1 cellular context compared by ENCODE assay signal in the genomic region with DNA sequence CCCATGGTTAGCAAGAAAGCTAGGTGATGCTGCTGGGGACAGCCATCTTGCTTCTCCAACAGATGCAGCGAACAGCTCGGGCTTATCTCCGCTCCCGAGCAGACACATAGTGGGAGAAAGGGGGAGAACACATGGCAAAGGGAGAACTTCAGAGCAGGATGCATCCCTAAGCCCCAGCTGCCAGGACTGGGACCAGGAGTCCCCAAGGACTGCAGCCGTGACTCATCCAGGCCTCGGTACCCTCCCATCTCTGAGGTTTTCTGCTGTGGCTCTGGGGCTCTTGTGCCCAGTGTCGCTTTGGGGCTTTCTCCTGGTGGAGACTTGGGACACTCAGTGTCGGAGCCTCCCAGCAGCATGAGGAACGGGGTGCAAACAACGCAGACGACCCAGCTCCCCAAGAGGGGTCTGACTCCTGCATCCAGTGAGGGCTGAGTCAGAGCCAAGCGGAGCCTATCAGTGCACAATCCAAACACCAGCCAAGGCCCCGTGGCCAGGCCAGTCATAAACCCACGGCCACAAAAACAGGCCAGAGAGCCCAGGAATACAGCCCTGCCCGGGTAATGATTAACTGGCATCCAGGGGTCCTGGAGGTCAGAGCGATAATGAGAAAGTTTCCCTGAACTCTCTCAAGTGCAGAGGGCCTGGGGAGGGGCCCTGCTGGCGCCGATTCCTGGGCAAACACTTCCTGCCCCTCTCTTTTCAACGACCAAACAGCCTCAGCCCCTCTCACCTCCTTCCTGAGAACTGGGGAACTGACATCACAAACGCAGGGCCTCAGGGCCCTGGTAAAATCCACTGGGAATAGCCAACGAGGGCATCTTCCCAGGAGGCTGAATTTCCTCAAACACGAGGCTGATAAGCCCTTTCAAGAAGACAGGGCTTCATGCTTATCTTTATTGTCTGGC.
TF ChIP-seq lines count a peak whose summit lies in the region.

No MANE protein-coding gene starts in this region.

TF ChIP-seq in HepG2, 621 proteins besides CTCF, POLR2A, EP300 and RAD21 (continued from another document and continues in another):
- TF ChIP-seq, protein P1, sequence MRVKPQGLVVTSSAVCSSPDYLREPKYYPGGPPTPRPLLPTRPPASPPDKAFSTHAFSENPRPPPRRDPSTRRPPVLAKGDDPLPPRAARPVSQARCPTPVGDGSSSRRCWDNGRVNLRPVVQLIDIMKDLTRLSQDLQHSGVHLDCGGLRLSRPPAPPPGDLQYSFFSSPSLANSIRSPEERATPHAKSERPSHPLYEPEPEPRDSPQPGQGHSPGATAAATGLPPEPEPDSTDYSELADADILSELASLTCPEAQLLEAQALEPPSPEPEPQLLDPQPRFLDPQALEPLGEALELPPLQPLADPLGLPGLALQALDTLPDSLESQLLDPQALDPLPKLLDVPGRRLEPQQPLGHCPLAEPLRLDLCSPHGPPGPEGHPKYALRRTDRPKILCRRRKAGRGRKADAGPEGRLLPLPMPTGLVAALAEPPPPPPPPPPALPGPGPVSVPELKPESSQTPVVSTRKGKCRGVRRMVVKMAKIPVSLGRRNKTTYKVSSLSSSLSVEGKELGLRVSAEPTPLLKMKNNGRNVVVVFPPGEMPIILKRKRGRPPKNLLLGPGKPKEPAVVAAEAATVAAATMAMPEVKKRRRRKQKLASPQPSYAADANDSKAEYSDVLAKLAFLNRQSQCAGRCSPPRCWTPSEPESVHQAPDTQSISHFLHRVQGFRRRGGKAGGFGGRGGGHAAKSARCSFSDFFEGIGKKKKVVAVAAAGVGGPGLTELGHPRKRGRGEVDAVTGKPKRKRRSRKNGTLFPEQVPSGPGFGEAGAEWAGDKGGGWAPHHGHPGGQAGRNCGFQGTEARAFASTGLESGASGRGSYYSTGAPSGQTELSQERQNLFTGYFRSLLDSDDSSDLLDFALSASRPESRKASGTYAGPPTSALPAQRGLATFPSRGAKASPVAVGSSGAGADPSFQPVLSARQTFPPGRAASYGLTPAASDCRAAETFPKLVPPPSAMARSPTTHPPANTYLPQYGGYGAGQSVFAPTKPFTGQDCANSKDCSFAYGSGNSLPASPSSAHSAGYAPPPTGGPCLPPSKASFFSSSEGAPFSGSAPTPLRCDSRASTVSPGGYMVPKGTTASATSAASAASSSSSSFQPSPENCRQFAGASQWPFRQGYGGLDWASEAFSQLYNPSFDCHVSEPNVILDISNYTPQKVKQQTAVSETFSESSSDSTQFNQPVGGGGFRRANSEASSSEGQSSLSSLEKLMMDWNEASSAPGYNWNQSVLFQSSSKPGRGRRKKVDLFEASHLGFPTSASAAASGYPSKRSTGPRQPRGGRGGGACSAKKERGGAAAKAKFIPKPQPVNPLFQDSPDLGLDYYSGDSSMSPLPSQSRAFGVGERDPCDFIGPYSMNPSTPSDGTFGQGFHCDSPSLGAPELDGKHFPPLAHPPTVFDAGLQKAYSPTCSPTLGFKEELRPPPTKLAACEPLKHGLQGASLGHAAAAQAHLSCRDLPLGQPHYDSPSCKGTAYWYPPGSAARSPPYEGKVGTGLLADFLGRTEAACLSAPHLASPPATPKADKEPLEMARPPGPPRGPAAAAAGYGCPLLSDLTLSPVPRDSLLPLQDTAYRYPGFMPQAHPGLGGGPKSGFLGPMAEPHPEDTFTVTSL (CRISPR knock-in tag; IDR thresholded peaks at IDR 0.05; ENCODE audit: borderline replicate concordance), result peak; percentile 88; the same call in 1 of the 2 replicates
- TF ChIP-seq HNRNPL (IDR thresholded peaks at IDR 0.05; ENCODE audit: low read depth, low read length), result no peak
- TF ChIP-seq, protein P2, sequence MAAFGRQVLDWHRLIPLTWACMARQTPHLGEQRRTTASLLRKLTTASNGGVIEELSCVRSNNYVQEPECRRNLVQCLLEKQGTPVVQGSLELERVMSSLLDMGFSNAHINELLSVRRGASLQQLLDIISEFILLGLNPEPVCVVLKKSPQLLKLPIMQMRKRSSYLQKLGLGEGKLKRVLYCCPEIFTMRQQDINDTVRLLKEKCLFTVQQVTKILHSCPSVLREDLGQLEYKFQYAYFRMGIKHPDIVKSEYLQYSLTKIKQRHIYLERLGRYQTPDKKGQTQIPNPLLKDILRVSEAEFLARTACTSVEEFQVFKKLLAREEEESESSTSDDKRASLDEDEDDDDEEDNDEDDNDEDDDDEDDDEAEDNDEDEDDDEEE (CRISPR knock-in tag; IDR thresholded peaks at IDR 0.05), result no peak
- TF ChIP-seq HDAC6 (IDR thresholded peaks at IDR 0.05; ENCODE audit: low read depth, low read length), result no peak
- no peak for TF ChIP-seq SRSF4 (IDR thresholded peaks at IDR 0.05; ENCODE audit: low read depth, low read length, poor library complexity, severe bottlenecking)
- TF ChIP-seq, protein P3, sequence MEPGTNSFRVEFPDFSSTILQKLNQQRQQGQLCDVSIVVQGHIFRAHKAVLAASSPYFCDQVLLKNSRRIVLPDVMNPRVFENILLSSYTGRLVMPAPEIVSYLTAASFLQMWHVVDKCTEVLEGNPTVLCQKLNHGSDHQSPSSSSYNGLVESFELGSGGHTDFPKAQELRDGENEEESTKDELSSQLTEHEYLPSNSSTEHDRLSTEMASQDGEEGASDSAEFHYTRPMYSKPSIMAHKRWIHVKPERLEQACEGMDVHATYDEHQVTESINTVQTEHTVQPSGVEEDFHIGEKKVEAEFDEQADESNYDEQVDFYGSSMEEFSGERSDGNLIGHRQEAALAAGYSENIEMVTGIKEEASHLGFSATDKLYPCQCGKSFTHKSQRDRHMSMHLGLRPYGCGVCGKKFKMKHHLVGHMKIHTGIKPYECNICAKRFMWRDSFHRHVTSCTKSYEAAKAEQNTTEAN (CRISPR knock-in tag; conservative IDR thresholded peaks at IDR 0.05), result no peak; the same call in 1 of the 2 replicates
- TF ChIP-seq ZNF879 (CRISPR knock-in tag; IDR thresholded peaks at IDR 0.05), result no peak
- TF ChIP-seq ARNTL (CRISPR knock-in tag; IDR thresholded peaks at IDR 0.05), result peak; percentile 72; the same call in 1 of the 2 replicates
- TF ChIP-seq, protein P4, sequence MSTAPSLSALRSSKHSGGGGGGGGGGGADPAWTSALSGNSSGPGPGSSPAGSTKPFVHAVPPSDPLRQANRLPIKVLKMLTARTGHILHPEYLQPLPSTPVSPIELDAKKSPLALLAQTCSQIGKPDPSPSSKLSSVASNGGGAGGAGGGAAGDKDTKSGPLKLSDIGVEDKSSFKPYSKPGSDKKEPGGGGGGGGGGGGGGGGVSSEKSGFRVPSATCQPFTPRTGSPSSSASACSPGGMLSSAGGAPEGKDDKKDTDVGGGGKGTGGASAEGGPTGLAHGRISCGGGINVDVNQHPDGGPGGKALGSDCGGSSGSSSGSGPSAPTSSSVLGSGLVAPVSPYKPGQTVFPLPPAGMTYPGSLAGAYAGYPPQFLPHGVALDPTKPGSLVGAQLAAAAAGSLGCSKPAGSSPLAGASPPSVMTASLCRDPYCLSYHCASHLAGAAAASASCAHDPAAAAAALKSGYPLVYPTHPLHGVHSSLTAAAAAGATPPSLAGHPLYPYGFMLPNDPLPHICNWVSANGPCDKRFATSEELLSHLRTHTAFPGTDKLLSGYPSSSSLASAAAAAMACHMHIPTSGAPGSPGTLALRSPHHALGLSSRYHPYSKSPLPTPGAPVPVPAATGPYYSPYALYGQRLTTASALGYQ (CRISPR knock-in tag; IDR thresholded peaks at IDR 0.05), result 0 out of 2 replicates have a peak, but pooled peaks have one; percentile 24
- peak; percentile 92; the same call in 1 of the 2 replicates for TF ChIP-seq ZBTB7B (CRISPR knock-in tag; IDR thresholded peaks at IDR 0.05)
- no peak for TF ChIP-seq ATAD3A (CRISPR knock-in tag; IDR thresholded peaks at IDR 0.05)
- no peak for TF ChIP-seq ZFP62 (CRISPR knock-in tag; IDR thresholded peaks at IDR 0.05)
- TF ChIP-seq NCOA1 (CRISPR knock-in tag; IDR thresholded peaks at IDR 0.05), result no peak
- TF ChIP-seq ZNF30 (CRISPR knock-in tag; IDR thresholded peaks at IDR 0.05), result no peak
- TF ChIP-seq ZNF232 (CRISPR knock-in tag; IDR thresholded peaks at IDR 0.05; ENCODE audit: borderline replicate concordance), result no peak
- TF ChIP-seq SOX5 (CRISPR knock-in tag; IDR thresholded peaks at IDR 0.05; ENCODE audit: borderline replicate concordance), result peak; percentile 50; the same call in 1 of the 2 replicates
- TF ChIP-seq, protein P5, sequence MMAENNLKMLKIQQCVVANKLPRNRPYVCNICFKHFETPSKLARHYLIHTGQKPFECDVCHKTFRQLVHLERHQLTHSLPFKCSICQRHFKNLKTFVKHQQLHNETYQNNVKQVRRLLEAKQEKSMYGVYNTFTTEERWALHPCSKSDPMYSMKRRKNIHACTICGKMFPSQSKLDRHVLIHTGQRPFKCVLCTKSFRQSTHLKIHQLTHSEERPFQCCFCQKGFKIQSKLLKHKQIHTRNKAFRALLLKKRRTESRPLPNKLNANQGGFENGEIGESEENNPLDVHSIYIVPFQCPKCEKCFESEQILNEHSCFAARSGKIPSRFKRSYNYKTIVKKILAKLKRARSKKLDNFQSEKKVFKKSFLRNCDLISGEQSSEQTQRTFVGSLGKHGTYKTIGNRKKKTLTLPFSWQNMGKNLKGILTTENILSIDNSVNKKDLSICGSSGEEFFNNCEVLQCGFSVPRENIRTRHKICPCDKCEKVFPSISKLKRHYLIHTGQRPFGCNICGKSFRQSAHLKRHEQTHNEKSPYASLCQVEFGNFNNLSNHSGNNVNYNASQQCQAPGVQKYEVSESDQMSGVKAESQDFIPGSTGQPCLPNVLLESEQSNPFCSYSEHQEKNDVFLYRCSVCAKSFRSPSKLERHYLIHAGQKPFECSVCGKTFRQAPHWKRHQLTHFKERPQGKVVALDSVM (CRISPR knock-in tag; IDR thresholded peaks at IDR 0.05), result no peak
- TF ChIP-seq, protein P6, sequence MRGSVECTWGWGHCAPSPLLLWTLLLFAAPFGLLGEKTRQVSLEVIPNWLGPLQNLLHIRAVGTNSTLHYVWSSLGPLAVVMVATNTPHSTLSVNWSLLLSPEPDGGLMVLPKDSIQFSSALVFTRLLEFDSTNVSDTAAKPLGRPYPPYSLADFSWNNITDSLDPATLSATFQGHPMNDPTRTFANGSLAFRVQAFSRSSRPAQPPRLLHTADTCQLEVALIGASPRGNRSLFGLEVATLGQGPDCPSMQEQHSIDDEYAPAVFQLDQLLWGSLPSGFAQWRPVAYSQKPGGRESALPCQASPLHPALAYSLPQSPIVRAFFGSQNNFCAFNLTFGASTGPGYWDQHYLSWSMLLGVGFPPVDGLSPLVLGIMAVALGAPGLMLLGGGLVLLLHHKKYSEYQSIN (CRISPR knock-in tag; IDR thresholded peaks at IDR 0.05; ENCODE audit: borderline replicate concordance), result no peak
- no peak for TF ChIP-seq ZNF841 (CRISPR knock-in tag; IDR thresholded peaks at IDR 0.05; ENCODE audit: borderline replicate concordance)
- TF ChIP-seq, protein P7, sequence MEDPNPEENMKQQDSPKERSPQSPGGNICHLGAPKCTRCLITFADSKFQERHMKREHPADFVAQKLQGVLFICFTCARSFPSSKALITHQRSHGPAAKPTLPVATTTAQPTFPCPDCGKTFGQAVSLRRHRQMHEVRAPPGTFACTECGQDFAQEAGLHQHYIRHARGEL (CRISPR knock-in tag; IDR thresholded peaks at IDR 0.05), result no peak
- TF ChIP-seq, protein P8, sequence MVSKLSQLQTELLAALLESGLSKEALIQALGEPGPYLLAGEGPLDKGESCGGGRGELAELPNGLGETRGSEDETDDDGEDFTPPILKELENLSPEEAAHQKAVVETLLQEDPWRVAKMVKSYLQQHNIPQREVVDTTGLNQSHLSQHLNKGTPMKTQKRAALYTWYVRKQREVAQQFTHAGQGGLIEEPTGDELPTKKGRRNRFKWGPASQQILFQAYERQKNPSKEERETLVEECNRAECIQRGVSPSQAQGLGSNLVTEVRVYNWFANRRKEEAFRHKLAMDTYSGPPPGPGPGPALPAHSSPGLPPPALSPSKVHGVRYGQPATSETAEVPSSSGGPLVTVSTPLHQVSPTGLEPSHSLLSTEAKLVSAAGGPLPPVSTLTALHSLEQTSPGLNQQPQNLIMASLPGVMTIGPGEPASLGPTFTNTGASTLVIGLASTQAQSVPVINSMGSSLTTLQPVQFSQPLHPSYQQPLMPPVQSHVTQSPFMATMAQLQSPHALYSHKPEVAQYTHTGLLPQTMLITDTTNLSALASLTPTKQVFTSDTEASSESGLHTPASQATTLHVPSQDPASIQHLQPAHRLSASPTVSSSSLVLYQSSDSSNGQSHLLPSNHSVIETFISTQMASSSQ (IDR thresholded peaks at IDR 0.05; ENCODE audit: low read depth), result peak; percentile 97
- TF ChIP-seq, protein P8 (CRISPR knock-in tag; IDR thresholded peaks at IDR 0.05; ENCODE audit: borderline replicate concordance), result peak; percentile 98
- TF ChIP-seq ZFAT (CRISPR knock-in tag; conservative IDR thresholded peaks at IDR 0.05), result no peak
- peak; percentile 73 for TF ChIP-seq ASH2L (IDR thresholded peaks at IDR 0.05; ENCODE audit: insufficient read length, low read depth, low read length)
- TF ChIP-seq, protein P9, sequence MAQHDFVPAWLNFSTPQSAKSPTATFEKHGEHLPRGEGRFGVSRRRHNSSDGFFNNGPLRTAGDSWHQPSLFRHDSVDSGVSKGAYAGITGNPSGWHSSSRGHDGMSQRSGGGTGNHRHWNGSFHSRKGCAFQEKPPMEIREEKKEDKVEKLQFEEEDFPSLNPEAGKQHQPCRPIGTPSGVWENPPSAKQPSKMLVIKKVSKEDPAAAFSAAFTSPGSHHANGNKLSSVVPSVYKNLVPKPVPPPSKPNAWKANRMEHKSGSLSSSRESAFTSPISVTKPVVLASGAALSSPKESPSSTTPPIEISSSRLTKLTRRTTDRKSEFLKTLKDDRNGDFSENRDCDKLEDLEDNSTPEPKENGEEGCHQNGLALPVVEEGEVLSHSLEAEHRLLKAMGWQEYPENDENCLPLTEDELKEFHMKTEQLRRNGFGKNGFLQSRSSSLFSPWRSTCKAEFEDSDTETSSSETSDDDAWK (CRISPR knock-in tag; IDR thresholded peaks at IDR 0.05), result no peak
- TF ChIP-seq, protein P10, sequence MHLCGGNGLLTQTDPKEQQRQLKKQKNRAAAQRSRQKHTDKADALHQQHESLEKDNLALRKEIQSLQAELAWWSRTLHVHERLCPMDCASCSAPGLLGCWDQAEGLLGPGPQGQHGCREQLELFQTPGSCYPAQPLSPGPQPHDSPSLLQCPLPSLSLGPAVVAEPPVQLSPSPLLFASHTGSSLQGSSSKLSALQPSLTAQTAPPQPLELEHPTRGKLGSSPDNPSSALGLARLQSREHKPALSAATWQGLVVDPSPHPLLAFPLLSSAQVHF (CRISPR knock-in tag; IDR thresholded peaks at IDR 0.05), result no peak
- TF ChIP-seq PHF21A (CRISPR knock-in tag; IDR thresholded peaks at IDR 0.05), result peak; percentile 97
- no peak for TF ChIP-seq NBN (conservative IDR thresholded peaks at IDR 0.05)
- TF ChIP-seq ZNF772 (CRISPR knock-in tag; IDR thresholded peaks at IDR 0.05), result no peak
- no peak for TF ChIP-seq EED (CRISPR knock-in tag; IDR thresholded peaks at IDR 0.05)
- no peak for TF ChIP-seq ZFP36 (IDR thresholded peaks at IDR 0.05; ENCODE audit: borderline replicate concordance, low read depth, low read length, partially characterized antibody)
- peak; percentile 54; the same call in 1 of the 2 replicates for TF ChIP-seq TOE1 (CRISPR knock-in tag; IDR thresholded peaks at IDR 0.05)
- peak; percentile 67; the same call in 1 of the 2 replicates for TF ChIP-seq NFKB2 (CRISPR knock-in tag; IDR thresholded peaks at IDR 0.05; ENCODE audit: borderline replicate concordance)
